ENCODE assay signal across 12 cellular contexts in genomic region chr15:28097656-28098359, GRCh38. TPM values are rescaled to one million over a fixed set of nuclear protein-coding genes. Genes with fewer than 3 reads are reported as not detected.
DNase-seq lines count a peak whose midpoint lies in the region; ATAC-seq, FAIRE-seq and TF ChIP-seq lines count a peak whose summit lies in the region.
"Had no signal": no experiment of that assay in that cellular context is flagged by ENCODE, and none has a peak within 500 bp of the region (broad histone marks: within the 10 kb centered on the region; RNA-seq: fewer than 3 reads in every experiment).

No MANE protein-coding gene starts in this region.

- peaks cover 49% of the 10 kb centered on the region for H4K20me1 ChIP-seq in BLaER1
- no peaks in the 10 kb centered on the region for H4K20me1 ChIP-seq in GM23248 (ENCODE audit: insufficient read depth)

- H3K4me3 ChIP-seq in BLaER1 (no peak overlapping the region), GM23248 (no peak overlapping the region)
- H3K4me3 ChIP-seq in CD8-positive, alpha-beta T cell (ENCODE audit: low read depth, low read length): no peak overlapping the region

- FAIRE-seq in GM12891 (lab: Jason Lieb, UNC): no peak

- H3K4me1 Mint-ChIP-seq in CD8-positive, alpha-beta T cell (ENCODE audit: low read depth): peaks cover 43% of the 10 kb centered on the region
- H3K4me1 Mint-ChIP-seq in activated T-helper 2 cell treated with anti-CD3 and anti-CD28 coated beads, Interferon-gamma antibody, Interleukin-2, Interleukin-4, amounts not matched to agents 10 μg/mL and 5 μg/mL and 100 μg/mL, durations not matched to agents 14 hours and 24 hours and 36 hours (ENCODE audit: low read depth): peaks cover 16% of the 10 kb centered on the region
- peaks cover 26 to 44% (median 33%) of the 10 kb centered on the region in 4 donors for H3K4me1 Mint-ChIP-seq in naive thymus-derived CD8-positive, alpha-beta T cell

- H2AFZ ChIP-seq in GM23248: no peak overlapping the region

- H3K79me2 ChIP-seq in GM23248 (ENCODE audit: insufficient read depth): no peaks in the 10 kb centered on the region

- H3K36me3 ChIP-seq in BLaER1 (no peaks in the 10 kb centered on the region), GM23248 (ENCODE audit: low read depth) (no peaks in the 10 kb centered on the region)
- no peaks in the 10 kb centered on the region for H3K36me3 ChIP-seq in CD8-positive, alpha-beta T cell (ENCODE audit: insufficient read depth, low read length)
- H3K36me3 ChIP-seq: Peyer's patch had no signal

- peaks cover 3% of the 10 kb centered on the region; the same call in 1 of the 2 replicates for H3K9me3 ChIP-seq in BLaER1
- no peaks in the 10 kb centered on the region for H3K9me3 ChIP-seq in CD8-positive, alpha-beta T cell (ENCODE audit: low read length)
- H3K9me3 ChIP-seq in GM23248 (ENCODE audit: low read depth): no peaks in the 10 kb centered on the region

- no peaks in the 10 kb centered on the region for H3K9me3 Mint-ChIP-seq in CD8-positive, alpha-beta T cell
- no peaks in the 10 kb centered on the region for H3K9me3 Mint-ChIP-seq in activated T-helper 2 cell treated with anti-CD3 and anti-CD28 coated beads, Interferon-gamma antibody, Interleukin-2, Interleukin-4, amounts not matched to agents 10 μg/mL and 5 μg/mL and 100 μg/mL, durations not matched to agents 14 hours and 24 hours and 36 hours
- peaks cover 0 to 7% (median 0%) of the 10 kb centered on the region in 9 donors for H3K9me3 Mint-ChIP-seq in naive thymus-derived CD8-positive, alpha-beta T cell

- no peaks in the 10 kb centered on the region for H3K36me3 Mint-ChIP-seq in CD8-positive, alpha-beta T cell
- H3K36me3 Mint-ChIP-seq in activated T-helper 2 cell treated with anti-CD3 and anti-CD28 coated beads, Interferon-gamma antibody, Interleukin-2, Interleukin-4, amounts not matched to agents 10 μg/mL and 5 μg/mL and 100 μg/mL, durations not matched to agents 14 hours and 24 hours and 36 hours (ENCODE audit: low read depth): no peaks in the 10 kb centered on the region
- H3K36me3 Mint-ChIP-seq in naive thymus-derived CD8-positive, alpha-beta T cell: peaks cover 0 to 14% (median 0%) of the 10 kb centered on the region in 3 donors

- H3K4me1 ChIP-seq in BLaER1 (peaks cover 54% of the 10 kb centered on the region), GM23248 (ENCODE audit: insufficient read depth) (peaks cover 4% of the 10 kb centered on the region)
- H3K4me1 ChIP-seq in CD8-positive, alpha-beta T cell (ENCODE audit: insufficient read depth, low read length): peaks cover 37% of the 10 kb centered on the region

- DNase-seq in CD8-positive, alpha-beta T cell: no peak
- DNase-seq in activated T-helper 2 cell treated with anti-CD3 and anti-CD28 coated beads, Interferon-gamma antibody, Interleukin-2, Interleukin-4, amounts not matched to agents 10 μg/mL and 5 μg/mL and 100 μg/mL, durations not matched to agents 14 hours and 24 hours and 36 hours (ENCODE audit: low spot score): no peak
- DNase-seq in naive thymus-derived CD8-positive, alpha-beta T cell: no peak
- DNase-seq in NCI-H1105 treated with DMSO at 0.1 percent for 48 hours (lab: John Stamatoyannopoulos, UW) (no peak), NCI-H2196 (lab: John Stamatoyannopoulos, UW; ENCODE audit: unreplicated experiment) (no peak), GM23248 (no peak), GM12891 (ENCODE audit: insufficient read length, low spot score) (no peak)
- DNase-seq: NCI-H146 had no signal

- no peak for ATAC-seq in CD8-positive, alpha-beta T cell
- no peak for ATAC-seq in naive thymus-derived CD8-positive, alpha-beta T cell
- ATAC-seq: left colon had no signal

- intact Hi-C loops in CD8-positive, alpha-beta T cell (cut with DNase I, micrococcal nuclease): no loop called here
- intact Hi-C loops in activated T-helper 2 cell treated with anti-CD3 and anti-CD28 coated beads, Interferon-gamma antibody, Interleukin-2, Interleukin-4, amounts not matched to agents 10 μg/mL and 5 μg/mL and 100 μg/mL, durations not matched to agents 14 hours and 24 hours and 36 hours (cut with micrococcal nuclease): no loop called here

- H3K4me2 ChIP-seq in BLaER1 (peak overlapping the region; percentile 92), GM23248 (ENCODE audit: unreplicated experiment) (no peak overlapping the region)

- no peak for TF ChIP-seq POLR2A in GM12891 (IDR thresholded peaks at IDR 0.05; ENCODE audit: low read depth, low read length)

- H3F3A ChIP-seq in GM23248 (ENCODE audit: insufficient read depth): no peaks in the 10 kb centered on the region

- in situ Hi-C loops in GM23248 (cut with MboI): no loop called here

- H3K27ac ChIP-seq in BLaER1 (no peak overlapping the region), GM23248 (no peak overlapping the region)
- H3K27ac ChIP-seq in CD8-positive, alpha-beta T cell (ENCODE audit: low read depth, low read length): no peak overlapping the region
- H3K27ac ChIP-seq: Peyer's patch had no signal

- no peak overlapping the region for H3K27ac Mint-ChIP-seq in CD8-positive, alpha-beta T cell
- H3K27ac Mint-ChIP-seq in activated T-helper 2 cell treated with anti-CD3 and anti-CD28 coated beads, Interferon-gamma antibody, Interleukin-2, Interleukin-4, amounts not matched to agents 10 μg/mL and 5 μg/mL and 100 μg/mL, durations not matched to agents 14 hours and 24 hours and 36 hours: no peak overlapping the region
- H3K27ac Mint-ChIP-seq in naive thymus-derived CD8-positive, alpha-beta T cell: peak overlapping the region in 1 of 10 donors; percentile 53

- H3K27me3 Mint-ChIP-seq in CD8-positive, alpha-beta T cell (ENCODE audit: low read depth): peaks cover 56% of the 10 kb centered on the region
- H3K27me3 Mint-ChIP-seq in activated T-helper 2 cell treated with anti-CD3 and anti-CD28 coated beads, Interferon-gamma antibody, Interleukin-2, Interleukin-4, amounts not matched to agents 10 μg/mL and 5 μg/mL and 100 μg/mL, durations not matched to agents 14 hours and 24 hours and 36 hours (ENCODE audit: low read depth): peaks cover 54% of the 10 kb centered on the region
- peaks cover 33 to 77% (median 50%) of the 10 kb centered on the region in 5 donors for H3K27me3 Mint-ChIP-seq in naive thymus-derived CD8-positive, alpha-beta T cell

- CTCF ChIA-PET in CD8-positive, alpha-beta T cell (lab: Charles Lee): interaction anchor here (1.1 to 2.5 kb wide), 4 partner anchors 12 to 31 kb away, joined by 3 to 8 read pairs (median 3); no protein-coding TSS in a partner anchor

- TF ChIP-seq CTCF in CD8-positive, alpha-beta T cell (IDR thresholded peaks at IDR 0.05): no peak

- H3K4me3 Mint-ChIP-seq in CD8-positive, alpha-beta T cell: peak overlapping the region; percentile 61
- H3K4me3 Mint-ChIP-seq in activated T-helper 2 cell treated with anti-CD3 and anti-CD28 coated beads, Interferon-gamma antibody, Interleukin-2, Interleukin-4, amounts not matched to agents 10 μg/mL and 5 μg/mL and 100 μg/mL, durations not matched to agents 14 hours and 24 hours and 36 hours (ENCODE audit: low read depth): peak overlapping the region; percentile 45
- peak overlapping the region; percentile 57 to 85 (median 78) for H3K4me3 Mint-ChIP-seq in naive thymus-derived CD8-positive, alpha-beta T cell

- H3K9ac ChIP-seq in BLaER1 (no peak overlapping the region), GM23248 (no peak overlapping the region)

- H3K9me2 ChIP-seq in GM23248 (ENCODE audit: insufficient read depth): no peaks in the 10 kb centered on the region

- H3K27me3 ChIP-seq in BLaER1 (peaks cover 85% of the 10 kb centered on the region), GM23248 (replicated peaks; ENCODE audit: insufficient read depth) (peaks cover 43% of the 10 kb centered on the region)
- H3K27me3 ChIP-seq in CD8-positive, alpha-beta T cell (ENCODE audit: insufficient read depth, low read length): peaks cover 41% of the 10 kb centered on the region

- WGBS in GM23248 (ENCODE audit: low coverage in 1 of 2, low lambda C conversion rate in 2 of 2, missing lambda C conversion rate in 2 of 2), 2 experiments: 61 to 64% methylated on average over 5 of the region's 5 CpGs

- POLR2A ChIA-PET in CD8-positive, alpha-beta T cell (lab: Charles Lee): interaction anchor here (1.3 kb wide), 1 partner anchor 10 kb away, joined by 6 read pairs; no protein-coding TSS in a partner anchor
- POLR2A ChIA-PET in naive thymus-derived CD8-positive, alpha-beta T cell (lab: Charles Lee): no interaction called here

TF ChIP-seq in GM12891, 5 proteins besides CTCF, POLR2A, EP300 and RAD21:
- TF ChIP-seq TAF1 (IDR thresholded peaks at IDR 0.05; ENCODE audit: low read depth, low read length) (no peak), POLR2AphosphoS5 (IDR thresholded peaks at IDR 0.05; ENCODE audit: low read depth, low read length) (no peak), SPI1 (IDR thresholded peaks at IDR 0.05; ENCODE audit: low read depth, low read length) (no peak), PAX5 (IDR thresholded peaks at IDR 0.05; ENCODE audit: insufficient read depth, low read length, severe bottlenecking) (no peak), POU2F2 (IDR thresholded peaks at IDR 0.05; ENCODE audit: low read depth, low read length) (no peak)
TF ChIP-seq in GM12891: peak in this region for 0.

RNA-seq across cellular contexts. Expression of gene OCA2, which starts 1.3 kb away (rescaled TPM):
- total RNA-seq in CD8-positive, alpha-beta T cell: not detected
- not detected in 2 replicates for total RNA-seq in activated T-helper 2 cell treated with anti-CD3 and anti-CD28 coated beads, Interferon-gamma antibody, Interleukin-2, Interleukin-4, amounts not matched to agents 10 μg/mL and 5 μg/mL and 100 μg/mL, durations not matched to agents 14 hours and 24 hours and 36 hours
- not detected for total RNA-seq in naive thymus-derived CD8-positive, alpha-beta T cell
- not detected for polyA plus RNA-seq in naive thymus-derived CD8-positive, alpha-beta T cell
- total RNA-seq in GM23248 (2014; rRNA removed; shearing (Covaris generic)): not detected in 2 replicates
- not detected in 2 replicates for polyA plus RNA-seq in GM23248 (2016; fragmentation: Nextera tagmentation; extraction: Ambion mirVana)
- 0.17 TPM for polyA plus RNA-seq in GM12891 (2012; ENCODE audit: low read depth, missing spikeins)
- total RNA-seq: T-helper 1 cell treated with Interleukin-12 subunit alpha and Interleukin-12 subunit beta and Interleukin-4 antibody, amounts not matched to agents 30 ng/mL and 1 ng/mL, for 36 hours had no signal
